Comparison of ENCODE assay signal across 10 cellular contexts in the genomic region with DNA sequence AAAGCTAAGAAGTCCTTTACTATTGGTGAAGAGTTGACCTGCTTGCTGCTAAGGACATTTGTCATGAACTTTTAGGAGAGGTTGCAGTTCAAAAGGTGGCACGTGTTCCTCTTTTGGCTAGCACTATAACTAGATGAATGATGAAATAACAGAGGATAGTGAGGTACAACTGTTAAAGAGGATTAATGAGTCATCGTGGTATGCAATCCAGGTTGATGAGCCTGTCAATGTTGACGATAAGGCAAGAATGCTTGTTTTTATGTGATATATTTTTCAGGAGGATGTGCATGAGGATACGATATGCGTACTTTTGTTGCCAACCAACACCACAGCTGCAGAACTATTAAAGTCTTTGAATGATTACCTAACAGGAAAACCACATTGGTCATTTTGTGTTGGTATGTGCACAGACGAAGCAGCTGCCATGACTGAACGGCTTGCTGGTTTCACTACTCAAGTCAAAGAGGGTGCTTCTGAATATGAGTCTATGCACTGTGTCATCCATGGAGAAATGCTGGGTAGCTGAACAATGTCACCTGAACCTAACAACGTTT. TPM values are rescaled to one million over a fixed set of nuclear protein-coding genes. Genes with fewer than 3 reads are reported as not detected.
DNase-seq lines count a peak whose midpoint lies in the region; ATAC-seq, FAIRE-seq and TF ChIP-seq lines count a peak whose summit lies in the region.
"Had no signal": no experiment of that assay in that cellular context is flagged by ENCODE, and none has a peak within 500 bp of the region (broad histone marks: within the 10 kb centered on the region; RNA-seq: fewer than 3 reads in every experiment).

No MANE protein-coding gene starts in this region.

- peaks cover 67% of the 10 kb centered on the region for H3K36me3 Mint-ChIP-seq in activated CD4-positive, alpha-beta memory T cell treated with anti-CD3 and anti-CD28 coated beads, Interleukin-2, amount 10 ng/mL, durations not matched to agents 7 days and 5 days (ENCODE audit: low read depth)

- peaks cover 64% of the 10 kb centered on the region for H3K4me1 Mint-ChIP-seq in activated CD4-positive, alpha-beta memory T cell treated with anti-CD3 and anti-CD28 coated beads, Interleukin-2, amount 10 ng/mL, durations not matched to agents 7 days and 5 days

- peak overlapping the region; percentile 42 for H3K4me3 Mint-ChIP-seq in activated CD4-positive, alpha-beta memory T cell treated with anti-CD3 and anti-CD28 coated beads, Interleukin-2, amount 10 ng/mL, durations not matched to agents 7 days and 5 days

- FAIRE-seq in H54 (lab: Jason Lieb, UNC), result peak; percentile 11
- FAIRE-seq: colon had no signal

- intact Hi-C loops in left colon (cut with DNase I, micrococcal nuclease), result no loop called here

- H3K9me3 Mint-ChIP-seq in activated CD4-positive, alpha-beta memory T cell treated with anti-CD3 and anti-CD28 coated beads, Interleukin-2, amount 10 ng/mL, durations not matched to agents 7 days and 5 days, result peaks cover 3% of the 10 kb centered on the region

- DNase-seq in H54 (ENCODE audit: insufficient read length, low spot score) (no peak), LHCN-M2 (ENCODE audit: low read depth) (peak; percentile 98), left colon (no peak), amniotic stem cell (lab: John Stamatoyannopoulos, UW) (no peak), cerebellar cortex (ENCODE audit: low spot score) (no peak), NCI-H446 treated with DMSO at 0.1 percent for 48 hours (lab: John Stamatoyannopoulos, UW) (no peak)
- DNase-seq in activated CD4-positive, alpha-beta memory T cell treated with anti-CD3 and anti-CD28 coated beads, Interleukin-2, amount 10 ng/mL, durations not matched to agents 7 days and 5 days, result peak; percentile 70
- DNase-seq: upper lobe of left lung had no signal

- CTCF ChIA-PET in activated CD4-positive, alpha-beta memory T cell treated with anti-CD3 and anti-CD28 coated beads, Interleukin-2, amount 10 ng/mL, durations not matched to agents 7 days and 5 days (lab: Charles Lee), result interaction anchor here (1.1 to 2.5 kb wide), 5 partner anchors 11 to 57 kb away, joined by 3 to 16 read pairs (median 10); partner anchors contain the start of gene CEP128

- POLR2A ChIA-PET in activated CD4-positive, alpha-beta memory T cell treated with anti-CD3 and anti-CD28 coated beads, Interleukin-2, amount 10 ng/mL, durations not matched to agents 7 days and 5 days (lab: Charles Lee), result interaction anchor here (0.7 to 2.9 kb wide), 8 partner anchors 9 to 290 kb away, joined by 3 to 42 read pairs (median 5); partner anchors contain the start of genes CEP128 and GTF2A1

- H3K27me3 Mint-ChIP-seq in activated CD4-positive, alpha-beta memory T cell treated with anti-CD3 and anti-CD28 coated beads, Interleukin-2, amount 10 ng/mL, durations not matched to agents 7 days and 5 days, result no peaks in the 10 kb centered on the region

- no peak for TF ChIP-seq POLR2A in H54 (IDR thresholded peaks at IDR 0.05; ENCODE audit: low read depth, low read length)

- ATAC-seq in GM18502 (IDR thresholded peaks at IDR 0.05; ENCODE audit: poor library complexity, unreplicated experiment) (peak; percentile 97), left colon (peak; percentile 26)

- peak overlapping the region; percentile 88 for H3K27ac Mint-ChIP-seq in activated CD4-positive, alpha-beta memory T cell treated with anti-CD3 and anti-CD28 coated beads, Interleukin-2, amount 10 ng/mL, durations not matched to agents 7 days and 5 days

RNA-seq across cellular contexts. Expression of gene CEP128, which starts 10.6 kb away (rescaled TPM):
- total RNA-seq in LHCN-M2 (2014; rRNA removed), result 9.2 and 10.4 TPM in 2 replicates
- polyA plus RNA-seq in LHCN-M2 (2012), result 2.2 TPM
- total RNA-seq in activated CD4-positive, alpha-beta memory T cell treated with anti-CD3 and anti-CD28 coated beads, Interleukin-2, amount 10 ng/mL, durations not matched to agents 7 days and 5 days, result 10 to 100 TPM; 24.7 to 26.0 TPM
- total RNA-seq in left colon, result 1 to 10 TPM; 2.7 to 5.6 TPM

RNA-seq across cellular contexts. Expression of gene TSHR, which starts 24.5 kb away (rescaled TPM):
- total RNA-seq in LHCN-M2 (2014; rRNA removed) (0.29 TPM in 1 of 2 replicates, not detected in the other), left colon (under 1 TPM in 1 of 2 donors, not detected in 1; 0.22 TPM)
- polyA plus RNA-seq in LHCN-M2 (2012), result 0.09 TPM
- total RNA-seq in activated CD4-positive, alpha-beta memory T cell treated with anti-CD3 and anti-CD28 coated beads, Interleukin-2, amount 10 ng/mL, durations not matched to agents 7 days and 5 days, result 1 to 10 TPM in 1 of 2 experiments, under 1 TPM in 1; 0.70 to 1.6 TPM

Comparison
In these comparisons a context has a peak if more than half of its experiments do, and no peak if none do; other contexts are left out.
1. DNase-seq: peak in LHCN-M2 (single experiment) and activated CD4-positive, alpha-beta memory T cell treated with anti-CD3 and anti-CD28 coated beads, Interleukin-2, amount 10 ng/mL, durations not matched to agents 7 days and 5 days (single experiment); none in H54 (single experiment), left colon (0 of 2), amniotic stem cell (single experiment), cerebellar cortex (single experiment) and NCI-H446 treated with DMSO at 0.1 percent for 48 hours (single experiment).